ENCODE assay signal across 1 cellular context in the genomic region with DNA sequence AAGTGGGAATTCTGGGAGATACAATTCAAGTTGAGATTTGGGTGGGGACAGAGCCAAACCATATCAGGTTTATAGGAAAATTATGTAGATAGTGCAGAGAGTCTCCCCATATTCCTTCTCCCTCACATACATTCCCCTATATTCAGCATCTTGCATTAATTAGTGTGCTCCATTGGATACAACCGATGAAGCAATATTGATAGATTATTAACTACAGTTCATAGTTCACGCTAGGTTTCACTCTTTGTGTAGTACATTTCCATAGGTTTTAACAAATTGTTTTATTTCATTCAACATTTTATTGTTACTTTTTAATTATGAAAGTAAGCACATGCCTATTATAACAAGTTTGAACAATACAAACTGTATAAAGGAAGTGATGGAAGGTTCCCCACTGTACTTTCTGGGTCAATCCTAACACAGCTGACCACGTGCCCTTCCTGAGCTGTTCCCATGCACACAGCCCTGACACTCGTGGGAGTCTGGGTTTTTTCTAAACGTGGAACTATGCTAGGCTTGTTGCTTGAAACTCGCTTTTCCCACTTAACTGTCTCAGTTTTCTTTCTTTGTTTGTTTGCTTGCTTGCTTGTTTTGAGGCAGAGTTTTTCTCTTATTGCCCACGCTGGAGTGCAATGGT.
TF ChIP-seq lines count a peak whose summit lies in the region.

No MANE protein-coding gene starts in this region.

TF ChIP-seq in HepG2, 621 proteins besides CTCF, POLR2A, EP300 and RAD21 (continued from another document):
- TF ChIP-seq, protein P1, sequence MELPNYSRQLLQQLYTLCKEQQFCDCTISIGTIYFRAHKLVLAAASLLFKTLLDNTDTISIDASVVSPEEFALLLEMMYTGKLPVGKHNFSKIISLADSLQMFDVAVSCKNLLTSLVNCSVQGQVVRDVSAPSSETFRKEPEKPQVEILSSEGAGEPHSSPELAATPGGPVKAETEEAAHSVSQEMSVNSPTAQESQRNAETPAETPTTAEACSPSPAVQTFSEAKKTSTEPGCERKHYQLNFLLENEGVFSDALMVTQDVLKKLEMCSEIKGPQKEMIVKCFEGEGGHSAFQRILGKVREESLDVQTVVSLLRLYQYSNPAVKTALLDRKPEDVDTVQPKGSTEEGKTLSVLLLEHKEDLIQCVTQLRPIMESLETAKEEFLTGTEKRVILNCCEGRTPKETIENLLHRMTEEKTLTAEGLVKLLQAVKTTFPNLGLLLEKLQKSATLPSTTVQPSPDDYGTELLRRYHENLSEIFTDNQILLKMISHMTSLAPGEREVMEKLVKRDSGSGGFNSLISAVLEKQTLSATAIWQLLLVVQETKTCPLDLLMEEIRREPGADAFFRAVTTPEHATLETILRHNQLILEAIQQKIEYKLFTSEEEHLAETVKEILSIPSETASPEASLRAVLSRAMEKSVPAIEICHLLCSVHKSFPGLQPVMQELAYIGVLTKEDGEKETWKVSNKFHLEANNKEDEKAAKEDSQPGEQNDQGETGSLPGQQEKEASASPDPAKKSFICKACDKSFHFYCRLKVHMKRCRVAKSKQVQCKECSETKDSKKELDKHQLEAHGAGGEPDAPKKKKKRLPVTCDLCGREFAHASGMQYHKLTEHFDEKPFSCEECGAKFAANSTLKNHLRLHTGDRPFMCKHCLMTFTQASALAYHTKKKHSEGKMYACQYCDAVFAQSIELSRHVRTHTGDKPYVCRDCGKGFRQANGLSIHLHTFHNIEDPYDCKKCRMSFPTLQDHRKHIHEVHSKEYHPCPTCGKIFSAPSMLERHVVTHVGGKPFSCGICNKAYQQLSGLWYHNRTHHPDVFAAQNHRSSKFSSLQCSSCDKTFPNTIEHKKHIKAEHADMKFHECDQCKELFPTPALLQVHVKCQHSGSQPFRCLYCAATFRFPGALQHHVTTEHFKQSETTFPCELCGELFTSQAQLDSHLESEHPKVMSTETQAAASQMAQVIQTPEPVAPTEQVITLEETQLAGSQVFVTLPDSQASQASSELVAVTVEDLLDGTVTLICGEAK (IDR thresholded peaks at IDR 0.05) = no peak
- TF ChIP-seq, protein P1 (CRISPR knock-in tag; IDR thresholded peaks at IDR 0.05) = no peak
- TF ChIP-seq, protein P2, sequence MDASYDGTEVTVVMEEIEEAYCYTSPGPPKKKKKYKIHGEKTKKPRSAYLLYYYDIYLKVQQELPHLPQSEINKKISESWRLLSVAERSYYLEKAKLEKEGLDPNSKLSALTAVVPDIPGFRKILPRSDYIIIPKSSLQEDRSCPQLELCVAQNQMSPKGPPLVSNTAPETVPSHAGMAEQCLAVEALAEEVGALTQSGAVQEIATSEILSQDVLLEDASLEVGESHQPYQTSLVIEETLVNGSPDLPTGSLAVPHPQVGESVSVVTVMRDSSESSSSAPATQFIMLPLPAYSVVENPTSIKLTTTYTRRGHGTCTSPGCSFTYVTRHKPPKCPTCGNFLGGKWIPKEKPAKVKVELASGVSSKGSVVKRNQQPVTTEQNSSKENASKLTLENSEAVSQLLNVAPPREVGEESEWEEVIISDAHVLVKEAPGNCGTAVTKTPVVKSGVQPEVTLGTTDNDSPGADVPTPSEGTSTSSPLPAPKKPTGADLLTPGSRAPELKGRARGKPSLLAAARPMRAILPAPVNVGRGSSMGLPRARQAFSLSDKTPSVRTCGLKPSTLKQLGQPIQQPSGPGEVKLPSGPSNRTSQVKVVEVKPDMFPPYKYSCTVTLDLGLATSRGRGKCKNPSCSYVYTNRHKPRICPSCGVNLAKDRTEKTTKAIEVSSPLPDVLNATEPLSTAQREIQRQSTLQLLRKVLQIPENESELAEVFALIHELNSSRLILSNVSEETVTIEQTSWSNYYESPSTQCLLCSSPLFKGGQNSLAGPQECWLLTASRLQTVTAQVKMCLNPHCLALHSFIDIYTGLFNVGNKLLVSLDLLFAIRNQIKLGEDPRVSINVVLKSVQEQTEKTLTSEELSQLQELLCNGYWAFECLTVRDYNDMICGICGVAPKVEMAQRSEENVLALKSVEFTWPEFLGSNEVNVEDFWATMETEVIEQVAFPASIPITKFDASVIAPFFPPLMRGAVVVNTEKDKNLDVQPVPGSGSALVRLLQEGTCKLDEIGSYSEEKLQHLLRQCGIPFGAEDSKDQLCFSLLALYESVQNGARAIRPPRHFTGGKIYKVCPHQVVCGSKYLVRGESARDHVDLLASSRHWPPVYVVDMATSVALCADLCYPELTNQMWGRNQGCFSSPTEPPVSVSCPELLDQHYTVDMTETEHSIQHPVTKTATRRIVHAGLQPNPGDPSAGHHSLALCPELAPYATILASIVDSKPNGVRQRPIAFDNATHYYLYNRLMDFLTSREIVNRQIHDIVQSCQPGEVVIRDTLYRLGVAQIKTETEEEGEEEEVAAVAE (CRISPR knock-in tag; IDR thresholded peaks at IDR 0.05; ENCODE audit: borderline replicate concordance) = no peak
